Comparison of ENCODE assay signal across 31 cellular contexts in the genomic region with DNA sequence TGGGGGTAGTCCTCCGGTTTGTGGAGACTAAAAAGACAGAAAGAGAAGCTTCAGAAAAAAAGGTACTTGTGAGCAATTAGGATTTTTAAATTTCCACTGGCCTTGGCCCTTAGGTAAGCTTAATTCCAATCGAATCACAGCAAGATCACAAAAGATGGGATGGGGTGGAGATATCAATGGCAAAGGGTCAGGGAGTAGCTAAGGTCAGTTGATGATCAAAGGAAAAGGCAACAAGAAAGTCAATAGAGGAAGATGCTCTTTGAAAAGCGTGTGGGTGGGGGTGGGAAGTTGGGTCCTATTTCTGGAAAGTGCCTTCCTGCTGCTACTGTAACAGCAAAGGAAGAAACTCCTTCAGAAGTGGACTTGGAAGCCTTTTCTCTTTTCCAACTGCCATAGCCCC. TPM values are rescaled to one million over a fixed set of nuclear protein-coding genes. Genes with fewer than 3 reads are reported as not detected.
"Had no signal": no experiment of that assay in that cellular context is flagged by ENCODE, and none has a peak within 500 bp of the region (broad histone marks: within the 10 kb centered on the region; RNA-seq: fewer than 3 reads in every experiment).

No MANE protein-coding gene starts in this region.

- H3K4me1 Mint-ChIP-seq: activated CD4-positive, alpha-beta T cell treated with anti-CD3 and anti-CD28 coated beads, Interleukin-2, amount 10 ng/mL, durations not matched to agents 24 days and 14 days had no signal

- H3K4me3 Mint-ChIP-seq: activated CD4-positive, alpha-beta T cell treated with anti-CD3 and anti-CD28 coated beads, Interleukin-2, amount 10 ng/mL, durations not matched to agents 24 days and 14 days; activated CD8-positive, alpha-beta T cell treated with anti-CD3 and anti-CD28 coated beads for 36 hours; activated naive CD4-positive, alpha-beta T cell treated with anti-CD3 and anti-CD28 coated beads for 36 hours; activated T-cell treated with anti-CD3 and anti-CD28 coated beads, Interleukin-2, amount 50 U/mL, for 24 hours had no signal

- H3K27ac Mint-ChIP-seq: activated CD4-positive, alpha-beta T cell treated with anti-CD3 and anti-CD28 coated beads, Interleukin-2, amount 10 ng/mL, durations not matched to agents 24 days and 14 days; activated CD8-positive, alpha-beta T cell treated with anti-CD3 and anti-CD28 coated beads for 36 hours; activated naive CD4-positive, alpha-beta T cell treated with anti-CD3 and anti-CD28 coated beads for 36 hours; activated naive CD4-positive, alpha-beta T cell treated with anti-CD3 and anti-CD28 coated beads, Interleukin-2, amount 50 U/mL, for 72 hours; activated T-cell treated with anti-CD3 and anti-CD28 coated beads, Interleukin-2, amount 50 U/mL, for 24 hours had no signal

- H3K27me3 Mint-ChIP-seq: activated CD4-positive, alpha-beta T cell treated with anti-CD3 and anti-CD28 coated beads, Interleukin-2, amount 10 ng/mL, durations not matched to agents 24 days and 14 days; activated CD8-positive, alpha-beta T cell treated with anti-CD3 and anti-CD28 coated beads for 36 hours; activated T-cell treated with anti-CD3 and anti-CD28 coated beads, Interleukin-2, amount 50 U/mL, for 24 hours had no signal

- H3K36me3 ChIP-seq: adrenal gland, breast epithelium, WERI-Rb-1 had no signal

- H3K9me3 ChIP-seq: adrenal gland, body of pancreas, breast epithelium had no signal

- H3K27ac ChIP-seq: adrenal gland, body of pancreas, breast epithelium, WERI-Rb-1 had no signal

- H3K9me3 Mint-ChIP-seq: activated CD8-positive, alpha-beta T cell treated with anti-CD3 and anti-CD28 coated beads for 36 hours; activated naive CD4-positive, alpha-beta T cell treated with anti-CD3 and anti-CD28 coated beads for 36 hours; activated naive CD4-positive, alpha-beta T cell treated with anti-CD3 and anti-CD28 coated beads, Interleukin-2, amount 50 U/mL, for 72 hours; activated T-cell treated with anti-CD3 and anti-CD28 coated beads, Interleukin-2, amount 50 U/mL, for 24 hours had no signal

- H3K4me3 ChIP-seq: adrenal gland, body of pancreas, breast epithelium had no signal

- DNase-seq: activated CD4-positive, alpha-beta T cell treated with anti-CD3 and anti-CD28 coated beads for 1 hour; activated CD4-positive, alpha-beta T cell treated with anti-CD3 and anti-CD28 coated beads, Interleukin-2, amount 10 ng/mL, durations not matched to agents 24 days and 14 days; activated CD4-positive, alpha-beta T cell treated with anti-CD3 and anti-CD28 coated beads, Interleukin-2, amount 50 U/mL, for 4 hours; activated CD4-positive, CD25-positive, alpha-beta regulatory T cell; activated CD8-positive, alpha-beta T cell treated with anti-CD3 and anti-CD28 coated beads for 36 hours; activated gamma-delta T cell treated with Interleukin-2 at 50 U/mL for 16 hours; activated naive CD4-positive, alpha-beta T cell treated with anti-CD3 and anti-CD28 coated beads for 36 hours; activated T-cell treated with anti-CD3 and anti-CD28 coated beads, Interleukin-2, amount 50 U/mL, for 24 hours; adrenal gland; body of pancreas; Karpas-422; KBM-7; NCI-H1105; NCI-H1417 treated with DMSO at 0.1 percent for 48 hours; NCI-H1930; NCI-H2171 treated with DMSO at 0.1 percent for 48 hours; NCI-H345; NCI-H524 treated with DMSO at 0.1 percent for 48 hours; NCI-H748 treated with DMSO at 0.1 percent for 48 hours; NK-92 treated with Interleukin-12 subunit alpha and Interleukin-12 subunit beta, amount 100 ng/mL, for 24 hours; Right ventricle myocardium superior; SW 1271; T-helper 1 cell; T-helper 2 cell; T-helper 9 cell; WERI-Rb-1 had no signal

- H3K27me3 ChIP-seq: adrenal gland, body of pancreas, breast epithelium had no signal

- H3K4me1 ChIP-seq: breast epithelium had no signal

- FAIRE-seq: astrocyte had no signal

RNA-seq across cellular contexts. Expression of gene SLC45A2, which starts 51.2 kb away (rescaled TPM):
- total RNA-seq: activated CD4-positive, alpha-beta T cell treated with anti-CD3 and anti-CD28 coated beads, Interleukin-2, amount 10 ng/mL, durations not matched to agents 24 days and 14 days; activated CD8-positive, alpha-beta T cell treated with anti-CD3 and anti-CD28 coated beads for 36 hours; activated naive CD4-positive, alpha-beta T cell treated with anti-CD3 and anti-CD28 coated beads for 36 hours; adrenal gland; body of pancreas; breast epithelium; MCF 10A; NCI-H460; Right ventricle myocardium superior had no signal
